ENCODE assay signal across 9 cellular contexts in genomic region chr7:73307436-73307835, GRCh38. TPM values are rescaled to one million over a fixed set of nuclear protein-coding genes. Genes with fewer than 3 reads are reported as not detected.
A peak's percentile ranks its signal among the peaks of the same experiment; 100 is the strongest.
DNase-seq lines count a peak whose midpoint lies in the region; TF ChIP-seq lines count a peak whose summit lies in the region.
"Had no signal": no experiment of that assay in that cellular context is flagged by ENCODE, and none has a peak within 500 bp of the region (broad histone marks: within the 10 kb centered on the region; RNA-seq: fewer than 3 reads in every experiment).

No MANE protein-coding gene starts in this region.

- BruUV-seq in OCI-LY7 (replicated peaks; lab: Mats Ljungman, UMichigan): no TSS peak

- WGBS in GM23248 (ENCODE audit: low coverage in 1 of 2, low lambda C conversion rate in 2 of 2, missing lambda C conversion rate in 2 of 2), 2 experiments: 85 to 86% methylated on average over 12 to 13 of the region's 13 CpGs
- WGBS in sigmoid colon, 2 donors: 96% methylated on average over 13 of the region's 13 CpGs

- H4K20me1 ChIP-seq in GM23248 (ENCODE audit: insufficient read depth): no peaks in the 10 kb centered on the region
- H4K20me1 ChIP-seq in OCI-LY7 (ENCODE audit: insufficient read depth, low read length): 0 out of 2 replicates have a peak, but pooled peaks cover 4% of the 10 kb centered on the region

- H3K4me1 ChIP-seq in GM23248 (ENCODE audit: insufficient read depth) (peaks cover 3% of the 10 kb centered on the region; the same call in 1 of the 2 replicates), OCI-LY7 (ENCODE audit: insufficient read depth, low read length, poor library complexity, severe bottlenecking) (peaks cover 17% of the 10 kb centered on the region), sigmoid colon (peaks cover 0 to 19% (median 13%) of the 10 kb centered on the region in 4 donors)

- H3K9me3 ChIP-seq in GM23248 (ENCODE audit: low read depth) (no peaks in the 10 kb centered on the region), OCI-LY7 (ENCODE audit: low read length) (no peaks in the 10 kb centered on the region), sigmoid colon (no peaks in the 10 kb centered on the region)

- POLR2A ChIA-PET in OCI-LY7 (lab: Charles Lee): no interaction called here

- TF ChIP-seq CTCF in OCI-LY7 (conservative IDR thresholded peaks at IDR 0.05; ENCODE audit: low read length): no peak
- no peak for TF ChIP-seq CTCF in epithelial cell of proximal tubule (conservative IDR thresholded peaks at IDR 0.05; ENCODE audit: low read depth, low read length)
- no peak for TF ChIP-seq CTCF in sigmoid colon (IDR thresholded peaks at IDR 0.05)

- H3K27ac ChIP-seq in GM23248 (no peak overlapping the region), OCI-LY7 (ENCODE audit: low read depth, low read length, poor library complexity, severe bottlenecking) (no peak overlapping the region), sigmoid colon (no peak overlapping the region)

- H3K36me3 ChIP-seq in GM23248 (ENCODE audit: low read depth) (no peaks in the 10 kb centered on the region), OCI-LY7 (ENCODE audit: insufficient read depth, low read length) (peaks cover 42% of the 10 kb centered on the region), sigmoid colon (peaks cover 0 to 41% (median 17%) of the 10 kb centered on the region in 4 donors)

- no peak for TF ChIP-seq POLR2A in sigmoid colon (IDR thresholded peaks at IDR 0.05)

- CTCF ChIA-PET in OCI-LY7 (lab: Charles Lee; ENCODE audit: unreplicated experiment): no interaction called here

- peak overlapping the region; percentile 77 for H3K4me3 ChIP-seq in GM23248
- H3K4me3 ChIP-seq in OCI-LY7 (ENCODE audit: low read depth, low read length, poor library complexity, severe bottlenecking): peak overlapping the region; percentile 88
- peak overlapping the region; percentile 87 for H3K4me3 ChIP-seq in epithelial cell of proximal tubule (ENCODE audit: low read depth, low read length)
- H3K4me3 ChIP-seq in sigmoid colon: peak overlapping the region in 1 of 4 donors; percentile 94

- H3K79me2 ChIP-seq in GM23248 (ENCODE audit: insufficient read depth) (0 out of 2 replicates have a peak, but pooled peaks cover 4% of the 10 kb centered on the region), OCI-LY7 (ENCODE audit: insufficient read depth, low read depth, low read length) (peaks cover 23% of the 10 kb centered on the region)

- H3K9ac ChIP-seq in GM23248: no peak overlapping the region

- H2AFZ ChIP-seq in GM23248 (no peak overlapping the region), OCI-LY7 (ENCODE audit: low read length) (no peak overlapping the region)

- no peak for TF ChIP-seq EP300 in sigmoid colon (IDR thresholded peaks at IDR 0.05)

- no peaks in the 10 kb centered on the region for H3F3A ChIP-seq in GM23248 (ENCODE audit: insufficient read depth)

- H3K4me2 ChIP-seq in GM23248 (ENCODE audit: unreplicated experiment) (peak overlapping the region; percentile 71), OCI-LY7 (ENCODE audit: low read length) (peak overlapping the region; percentile 72)

- H3K27me3 ChIP-seq in GM23248 (replicated peaks; ENCODE audit: insufficient read depth) (no peaks in the 10 kb centered on the region), sigmoid colon (no peaks in the 10 kb centered on the region)

- in situ Hi-C loops in GM23248 (cut with MboI): no loop called here

- intact Hi-C loops in OCI-LY7 (cut with micrococcal nuclease; ENCODE audit: unreplicated experiment): no loop called here
- intact Hi-C loops in sigmoid colon (cut with DNase I): no loop called here

- DNase-seq in GM23248 (no peak), OCI-LY7 (ENCODE audit: low spot score) (no peak), epithelial cell of proximal tubule (ENCODE audit: low read depth) (no peak), sigmoid colon (peak; percentile 44), T-helper 9 cell (no peak), SHP77 (lab: John Stamatoyannopoulos, UW) (no peak), Ammon's horn (ENCODE audit: low spot score) (no peak)
- DNase-seq: GOT3 had no signal

- H3K9me2 ChIP-seq in GM23248 (ENCODE audit: insufficient read depth) (no peaks in the 10 kb centered on the region), OCI-LY7 (ENCODE audit: insufficient read depth, low read length) (no peaks in the 10 kb centered on the region)

RNA-seq across cellular contexts. Expression of gene NSUN5, which starts 1.2 kb away (rescaled TPM):
- total RNA-seq in GM23248 (2014; rRNA removed; shearing (Covaris generic)): 15.3 and 25.5 TPM in 2 replicates
- 21.1 and 23.4 TPM in 2 replicates for polyA plus RNA-seq in GM23248 (2016; fragmentation: Nextera tagmentation; extraction: Ambion mirVana)
- total RNA-seq in OCI-LY7 (2014; rRNA removed; shearing (Covaris generic)): 43.2 and 66.7 TPM in 2 replicates
- total RNA-seq in OCI-LY7 (2022): 60.4 and 67.7 TPM in 2 replicates
- 39.8 and 80.3 TPM in 2 replicates for total RNA-seq in epithelial cell of proximal tubule
- 10 to 100 TPM; 21.6 to 25.7 (median 23.3) TPM for total RNA-seq in sigmoid colon
- polyA plus RNA-seq in sigmoid colon: 10 to 100 TPM; 13.8 to 35.6 (median 16.6) TPM

RNA-seq across cellular contexts. Expression of gene TRIM50, which starts 20.4 kb away (rescaled TPM):
- total RNA-seq in GM23248 (2014; rRNA removed; shearing (Covaris generic)): not detected in 2 replicates
- polyA plus RNA-seq in GM23248 (2016; fragmentation: Nextera tagmentation; extraction: Ambion mirVana) (not detected in 2 replicates), sigmoid colon (1 to 10 TPM in 1 of 3 donors, under 1 TPM in 2; 0.07 to 3.0 (median 0.69) TPM)
- not detected in 2 replicates for total RNA-seq in OCI-LY7 (2014; rRNA removed; shearing (Covaris generic))
- total RNA-seq in OCI-LY7 (2022) (0.40 TPM in 1 of 2 replicates, not detected in the other), epithelial cell of proximal tubule (not detected in 2 replicates), sigmoid colon (under 1 TPM in 2 of 4 donors, not detected in 2; 0.54 to 0.71 TPM)
- total RNA-seq: mononuclear cell had no signal

RNA-seq across cellular contexts. Expression of gene FKBP6, which starts 20.5 kb away (rescaled TPM):
- total RNA-seq in GM23248 (2014; rRNA removed; shearing (Covaris generic)): not detected in 2 replicates
- polyA plus RNA-seq in GM23248 (2016; fragmentation: Nextera tagmentation; extraction: Ambion mirVana) (not detected in 2 replicates), sigmoid colon (not detected)
- total RNA-seq in OCI-LY7 (2014; rRNA removed; shearing (Covaris generic)): not detected in 2 replicates
- total RNA-seq in OCI-LY7 (2022) (not detected in 2 replicates), epithelial cell of proximal tubule (not detected in 2 replicates), sigmoid colon (not detected)
- total RNA-seq: mononuclear cell had no signal
